Comparison of ENCODE assay signal across 13 cellular contexts in the genomic region with DNA sequence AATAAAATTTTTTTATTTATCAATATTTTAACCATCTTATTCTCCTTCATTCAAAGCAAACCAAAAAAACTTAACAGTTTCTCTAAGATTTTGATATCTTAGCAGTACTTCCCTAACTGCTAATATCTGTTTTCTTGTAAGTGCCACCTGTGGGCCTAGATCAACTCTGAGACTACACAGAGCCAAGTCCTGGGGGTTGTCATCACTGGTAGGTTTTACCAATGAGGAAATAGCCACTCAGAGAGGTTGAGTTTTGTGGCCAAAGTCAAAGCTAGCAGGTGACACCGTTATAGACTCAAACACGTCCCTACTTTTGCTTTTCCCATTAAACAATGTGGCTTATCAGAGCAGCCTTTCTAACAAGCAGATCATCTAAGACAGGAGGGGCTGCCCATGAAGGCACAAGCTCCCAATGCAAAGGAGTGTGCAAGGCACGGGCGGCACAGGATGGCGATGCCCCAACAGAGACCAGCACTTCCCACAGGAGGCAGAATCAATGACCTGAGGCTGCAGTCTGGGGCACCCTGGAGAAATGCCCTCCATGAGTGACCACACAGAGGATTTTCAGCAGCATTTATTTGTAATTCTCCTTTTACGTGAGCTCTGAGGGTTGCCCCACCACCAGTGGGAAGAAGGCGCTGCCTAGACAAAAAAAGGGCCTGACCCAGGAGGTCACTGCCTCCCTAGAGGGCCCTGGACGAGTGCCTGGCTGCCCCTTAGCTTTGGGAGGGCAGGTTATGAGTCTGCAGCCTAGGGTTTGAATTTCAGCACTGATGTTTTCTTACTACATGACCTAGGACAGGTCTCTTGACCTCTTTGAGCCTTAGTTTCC. TPM values are rescaled to one million over a fixed set of nuclear protein-coding genes. Genes with fewer than 3 reads are reported as not detected.
A peak's percentile ranks its signal among the peaks of the same experiment; 100 is the strongest.
DNase-seq lines count a peak whose midpoint lies in the region; ATAC-seq lines count a peak whose summit lies in the region.
"Had no signal": no experiment of that assay in that cellular context is flagged by ENCODE, and none has a peak within 500 bp of the region (broad histone marks: within the 10 kb centered on the region; RNA-seq: fewer than 3 reads in every experiment).

No MANE protein-coding gene starts in this region.

- H3K27ac ChIP-seq in ACC112 (ENCODE audit: low read depth, low read length) (peak overlapping the region; percentile 98), trophoblast cell (ENCODE audit: low read depth, low read length) (no peak overlapping the region)
- H3K27ac ChIP-seq: C4-2B had no signal

- H2AK5ac ChIP-seq in trophoblast cell (ENCODE audit: low read length) = no peak overlapping the region

- H4K12ac ChIP-seq in trophoblast cell (ENCODE audit: low read depth, low read length) = no peak overlapping the region

- no peak overlapping the region for H3K4ac ChIP-seq in trophoblast cell (ENCODE audit: low read depth, low read length)

- no peak overlapping the region for H3K4me2 ChIP-seq in trophoblast cell (ENCODE audit: low read length)

- no peaks in the 10 kb centered on the region for H3K9me3 Mint-ChIP-seq in dendritic cell treated with granulocyte-macrophage colony-stimulating factor and Interleukin-4, amounts not matched to agents 40 ng/mL and 50 ng/mL, for 4 days
- H3K9me3 Mint-ChIP-seq: immature natural killer cell; natural killer cell treated with Interleukin-12 subunit alpha and Interleukin-12 subunit beta and Interleukin-15 and Interleukin-18, amount 100 ng/mL, for 72 hours had no signal

- H2BK12ac ChIP-seq in trophoblast cell (ENCODE audit: low read length) = peak overlapping the region; percentile 19

- no peaks in the 10 kb centered on the region for H3K27me3 Mint-ChIP-seq in dendritic cell treated with granulocyte-macrophage colony-stimulating factor and Interleukin-4, amounts not matched to agents 40 ng/mL and 50 ng/mL, for 4 days
- H3K27me3 Mint-ChIP-seq: natural killer cell treated with Interleukin-12 subunit alpha and Interleukin-12 subunit beta and Interleukin-15 and Interleukin-18, amount 100 ng/mL, for 72 hours had no signal

- peaks cover 39% of the 10 kb centered on the region for H3K79me2 ChIP-seq in ACC112 (ENCODE audit: control insufficient read depth, insufficient read depth, low read length, unreplicated experiment)
- peaks cover 5% of the 10 kb centered on the region for H3K79me2 ChIP-seq in trophoblast cell (ENCODE audit: control insufficient read depth, insufficient read depth, low read length, poor library complexity)

- H3K36me3 ChIP-seq in ACC112 (ENCODE audit: insufficient read depth, low read length) (peaks cover 6% of the 10 kb centered on the region), trophoblast cell (ENCODE audit: control insufficient read depth in 1 of 2, insufficient read depth in 2 of 2, low read length in 2 of 2) (peaks cover 5 to 6% of the 10 kb centered on the region in 2 experiments)

- H2AFZ ChIP-seq in ACC112 (ENCODE audit: low read length, unreplicated experiment) (peak overlapping the region; percentile 10), trophoblast cell (ENCODE audit: insufficient read depth, low read length, poor library complexity) (no peak overlapping the region)

- H3K4me3 ChIP-seq in ACC112 (ENCODE audit: low read depth, low read length) (peak overlapping the region; percentile 19; the same call in 1 of the 2 replicates), trophoblast cell (ENCODE audit: low read depth, low read length) (no peak overlapping the region)
- H3K4me3 ChIP-seq: body of pancreas had no signal

- peak overlapping the region; percentile 3 for H3K14ac ChIP-seq in trophoblast cell (ENCODE audit: low read length)

- H3K4me1 Mint-ChIP-seq in dendritic cell treated with granulocyte-macrophage colony-stimulating factor and Interleukin-4, amounts not matched to agents 40 ng/mL and 50 ng/mL, for 4 days (ENCODE audit: low read depth) = peaks cover 80% of the 10 kb centered on the region

- H3K4me1 ChIP-seq in ACC112 (ENCODE audit: control insufficient read depth, insufficient read depth, low read length, unreplicated experiment) = peaks cover 54% of the 10 kb centered on the region
- H3K4me1 ChIP-seq in trophoblast cell (ENCODE audit: control insufficient read depth in 1 of 2, insufficient read depth in 2 of 2, low read length in 2 of 2) = peaks cover 28 to 33% of the 10 kb centered on the region in 2 experiments
- H3K4me1 ChIP-seq: body of pancreas had no signal

- no peak overlapping the region for H4K8ac ChIP-seq in trophoblast cell (ENCODE audit: low read depth, low read length)

- no peak overlapping the region for H3K18ac ChIP-seq in trophoblast cell (ENCODE audit: low read length)

- peak overlapping the region; percentile 50 for H3K4me3 Mint-ChIP-seq in dendritic cell treated with granulocyte-macrophage colony-stimulating factor and Interleukin-4, amounts not matched to agents 40 ng/mL and 50 ng/mL, for 4 days
- H3K4me3 Mint-ChIP-seq: immature natural killer cell; natural killer cell treated with Interleukin-12 subunit alpha and Interleukin-12 subunit beta and Interleukin-15 and Interleukin-18, amount 100 ng/mL, for 72 hours had no signal

- intact Hi-C loops in dendritic cell treated with granulocyte-macrophage colony-stimulating factor and Interleukin-4, amounts not matched to agents 40 ng/mL and 50 ng/mL, for 4 days (cut with micrococcal nuclease) = loop anchor here (5.0 kb wide), 1 partner anchor 266 kb away; a partner anchor contains a TSS

- no peak for ATAC-seq in HG03280 (IDR thresholded peaks at IDR 0.05; ENCODE audit: unreplicated experiment)
- ATAC-seq: body of pancreas had no signal

- no peak overlapping the region for H2BK5ac ChIP-seq in trophoblast cell (ENCODE audit: low read depth, low read length, poor library complexity)

- peak overlapping the region; percentile 97 for H3K27ac Mint-ChIP-seq in dendritic cell treated with granulocyte-macrophage colony-stimulating factor and Interleukin-4, amounts not matched to agents 40 ng/mL and 50 ng/mL, for 4 days
- H3K27ac Mint-ChIP-seq: immature natural killer cell had no signal

- H3K23ac ChIP-seq in trophoblast cell (ENCODE audit: low read length) = no peak overlapping the region

- H3K79me1 ChIP-seq in trophoblast cell (ENCODE audit: low read length) = peaks cover 9% of the 10 kb centered on the region

- H3K36me3 Mint-ChIP-seq in dendritic cell treated with granulocyte-macrophage colony-stimulating factor and Interleukin-4, amounts not matched to agents 40 ng/mL and 50 ng/mL, for 4 days (ENCODE audit: low read depth) = peaks cover 74% of the 10 kb centered on the region
- H3K36me3 Mint-ChIP-seq: natural killer cell treated with Interleukin-12 subunit alpha and Interleukin-12 subunit beta and Interleukin-15 and Interleukin-18, amount 100 ng/mL, for 72 hours had no signal

- H3K27me3 ChIP-seq in ACC112 (ENCODE audit: insufficient read depth, low read length) (no peaks in the 10 kb centered on the region), trophoblast cell (ENCODE audit: insufficient read depth, low read length) (no peaks in the 10 kb centered on the region)
- H3K27me3 ChIP-seq: body of pancreas had no signal

- H3K9me3 ChIP-seq in trophoblast cell (ENCODE audit: insufficient read depth, low read depth, low read length) = no peaks in the 10 kb centered on the region
- H3K9me3 ChIP-seq: body of pancreas had no signal

- no peak overlapping the region for H3K9ac ChIP-seq in trophoblast cell (ENCODE audit: low read length)

- H2BK120ac ChIP-seq in trophoblast cell (ENCODE audit: insufficient read depth, low read length, poor library complexity) = peak overlapping the region; percentile 4

- H4K91ac ChIP-seq in trophoblast cell (ENCODE audit: low read depth, low read length) = peak overlapping the region; percentile 9

- DNase-seq in MV-4-11 (lab: John Stamatoyannopoulos, UW) (peak; percentile 15), trophoblast cell (no peak), HK-2 (ENCODE audit: unreplicated experiment) (no peak), midbrain (lab: John Stamatoyannopoulos, UW) (no peak), dedifferentiated amniotic fluid mesenchymal stem cell (ENCODE audit: extremely low spot score) (no peak)
- DNase-seq: immature natural killer cell, NCI-H187 treated with DMSO at 0.1 percent for 48 hours had no signal

- no CpG with 5 or more reads among the region's 8 CpGs for WGBS in trophoblast cell (ENCODE audit: extremely low coverage, insufficient coverage, insufficient read length)

RNA-seq across cellular contexts. Expression of a gene that starts 7.4 kb away (rescaled TPM):
- polyA plus RNA-seq in trophoblast cell (2013) = 18.4 and 19.5 TPM in 2 replicates

RNA-seq across cellular contexts. Expression of a gene that starts 55.6 kb away (rescaled TPM):
- 34.0 and 35.3 TPM in 2 replicates for polyA plus RNA-seq in trophoblast cell (2013)
